In genomic region chr4:147056951-147057630, GRCh38 we compare ENCODE assay signal across 8 cellular contexts.
DNase-seq lines count a peak whose midpoint lies in the region; ATAC-seq and TF ChIP-seq lines count a peak whose summit lies in the region.

No MANE protein-coding gene starts in this region.

- TF ChIP-seq POLR2A in uterus (IDR thresholded peaks at IDR 0.05) = no peak

- peak overlapping the region; percentile 48 for H3K4me3 ChIP-seq in left ventricle myocardium inferior
- H3K4me3 ChIP-seq in WI38 (ENCODE audit: low read depth, low read length) = peak overlapping the region; percentile 34
- peak overlapping the region; percentile 19 to 25 for H3K4me3 ChIP-seq in uterus

- peak overlapping the region; percentile 1 for H3K27ac ChIP-seq in left ventricle myocardium inferior (replicated peaks)
- peak overlapping the region; percentile 40 to 48 for H3K27ac ChIP-seq in uterus

- H3K9me3 ChIP-seq in left ventricle myocardium inferior (replicated peaks) (no peaks in the 10 kb centered on the region), uterus (no peaks in the 10 kb centered on the region)

- ATAC-seq in left cardiac atrium = no peak

- TF ChIP-seq CTCF in left ventricle myocardium inferior (IDR thresholded peaks at IDR 0.05; ENCODE audit: borderline replicate concordance) (no peak), WI38 (IDR thresholded peaks at IDR 0.05; ENCODE audit: low read depth, low read length) (no peak), uterus (IDR thresholded peaks at IDR 0.05) (no peak)

- H3K4me1 ChIP-seq in left ventricle myocardium inferior (peaks cover 10% of the 10 kb centered on the region), uterus (no peaks in the 10 kb centered on the region)

- H3K27me3 ChIP-seq in left ventricle myocardium inferior (ENCODE audit: low read depth) = no peaks in the 10 kb centered on the region
- no peaks in the 10 kb centered on the region for H3K27me3 ChIP-seq in uterus

- no peak for DNase-seq in left ventricle myocardium inferior
- DNase-seq in left cardiac atrium = no peak
- DNase-seq in kidney tubule cell (ENCODE audit: low spot score) = peak; percentile 33
- DNase-seq in uterus = no peak
- no peak for DNase-seq in activated CD4-positive, alpha-beta T cell treated with anti-CD3 and anti-CD28 coated beads for 48 hours
- no peak for DNase-seq in DMS153 treated with DMSO at 0.1 percent for 48 hours (lab: John Stamatoyannopoulos, UW; ENCODE audit: unreplicated experiment)
- DNase-seq in NCI-H510A (lab: John Stamatoyannopoulos, UW) = no peak

- intact Hi-C loops in left ventricle myocardium inferior (cut with micrococcal nuclease) (no loop called here), left cardiac atrium (cut with DNase I) (no loop called here), uterus (cut with DNase I; ENCODE audit: low total_unique reads) (no loop called here)

- H3K36me3 ChIP-seq in left ventricle myocardium inferior = no peaks in the 10 kb centered on the region
- no peaks in the 10 kb centered on the region for H3K36me3 ChIP-seq in uterus
